Comparison of ENCODE assay signal across 1 cellular context in the genomic region with DNA sequence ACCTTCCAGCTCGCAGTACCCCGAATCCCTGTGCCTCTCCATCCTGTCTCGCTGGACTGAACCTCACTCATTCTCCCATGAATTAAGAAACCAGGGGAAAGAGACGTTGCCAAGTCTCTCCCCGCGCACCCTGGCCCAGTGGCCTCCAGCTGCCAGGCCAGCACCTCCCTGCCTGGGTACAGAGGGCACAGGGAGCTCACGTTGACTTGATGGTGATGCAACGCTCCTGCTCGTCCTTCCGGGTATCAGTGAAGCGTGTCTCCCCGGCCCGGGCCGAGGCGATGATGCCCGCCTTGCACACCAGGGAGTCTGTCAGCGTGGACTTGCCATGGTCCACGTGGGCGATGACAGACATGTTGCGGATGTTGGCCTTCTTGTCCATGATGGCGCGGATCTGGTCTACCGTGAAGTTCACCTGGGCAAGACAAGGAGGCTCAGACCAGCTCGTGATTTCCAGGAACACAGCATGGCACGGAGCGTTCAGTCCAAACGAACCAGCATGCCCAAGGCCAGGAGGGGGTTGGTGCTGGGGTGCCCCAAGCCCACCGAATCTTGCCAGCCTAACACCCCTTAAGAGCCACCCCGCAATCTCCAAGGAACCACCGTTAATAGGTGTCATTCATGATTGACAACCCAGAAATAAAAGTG.
A peak's percentile ranks its signal among the peaks of the same experiment; 100 is the strongest.
TF ChIP-seq lines count a peak whose summit lies in the region.

No MANE protein-coding gene starts in this region.

TF ChIP-seq in K562, 482 proteins besides CTCF, POLR2A, EP300 and RAD21 (continued from another document and continues in another):
- TF ChIP-seq, protein P1, sequence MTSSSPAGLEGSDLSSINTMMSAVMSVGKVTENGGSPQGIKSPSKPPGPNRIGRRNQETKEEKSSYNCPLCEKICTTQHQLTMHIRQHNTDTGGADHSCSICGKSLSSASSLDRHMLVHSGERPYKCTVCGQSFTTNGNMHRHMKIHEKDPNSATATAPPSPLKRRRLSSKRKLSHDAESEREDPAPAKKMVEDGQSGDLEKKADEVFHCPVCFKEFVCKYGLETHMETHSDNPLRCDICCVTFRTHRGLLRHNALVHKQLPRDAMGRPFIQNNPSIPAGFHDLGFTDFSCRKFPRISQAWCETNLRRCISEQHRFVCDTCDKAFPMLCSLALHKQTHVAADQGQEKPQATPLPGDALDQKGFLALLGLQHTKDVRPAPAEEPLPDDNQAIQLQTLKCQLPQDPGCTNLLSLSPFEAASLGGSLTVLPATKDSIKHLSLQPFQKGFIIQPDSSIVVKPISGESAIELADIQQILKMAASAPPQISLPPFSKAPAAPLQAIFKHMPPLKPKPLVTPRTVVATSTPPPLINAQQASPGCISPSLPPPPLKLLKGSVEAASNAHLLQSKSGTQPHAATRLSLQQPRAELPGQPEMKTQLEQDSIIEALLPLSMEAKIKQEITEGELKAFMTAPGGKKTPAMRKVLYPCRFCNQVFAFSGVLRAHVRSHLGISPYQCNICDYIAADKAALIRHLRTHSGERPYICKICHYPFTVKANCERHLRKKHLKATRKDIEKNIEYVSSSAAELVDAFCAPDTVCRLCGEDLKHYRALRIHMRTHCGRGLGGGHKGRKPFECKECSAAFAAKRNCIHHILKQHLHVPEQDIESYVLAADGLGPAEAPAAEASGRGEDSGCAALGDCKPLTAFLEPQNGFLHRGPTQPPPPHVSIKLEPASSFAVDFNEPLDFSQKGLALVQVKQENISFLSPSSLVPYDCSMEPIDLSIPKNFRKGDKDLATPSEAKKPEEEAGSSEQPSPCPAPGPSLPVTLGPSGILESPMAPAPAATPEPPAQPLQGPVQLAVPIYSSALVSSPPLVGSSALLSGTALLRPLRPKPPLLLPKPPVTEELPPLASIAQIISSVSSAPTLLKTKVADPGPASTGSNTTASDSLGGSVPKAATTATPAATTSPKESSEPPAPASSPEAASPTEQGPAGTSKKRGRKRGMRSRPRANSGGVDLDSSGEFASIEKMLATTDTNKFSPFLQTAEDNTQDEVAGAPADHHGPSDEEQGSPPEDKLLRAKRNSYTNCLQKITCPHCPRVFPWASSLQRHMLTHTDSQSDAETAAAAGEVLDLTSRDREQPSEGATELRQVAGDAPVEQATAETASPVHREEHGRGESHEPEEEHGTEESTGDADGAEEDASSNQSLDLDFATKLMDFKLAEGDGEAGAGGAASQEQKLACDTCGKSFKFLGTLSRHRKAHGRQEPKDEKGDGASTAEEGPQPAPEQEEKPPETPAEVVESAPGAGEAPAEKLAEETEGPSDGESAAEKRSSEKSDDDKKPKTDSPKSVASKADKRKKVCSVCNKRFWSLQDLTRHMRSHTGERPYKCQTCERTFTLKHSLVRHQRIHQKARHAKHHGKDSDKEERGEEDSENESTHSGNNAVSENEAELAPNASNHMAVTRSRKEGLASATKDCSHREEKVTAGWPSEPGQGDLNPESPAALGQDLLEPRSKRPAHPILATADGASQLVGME (CRISPR knock-in tag; IDR thresholded peaks at IDR 0.05), result no peak
- TF ChIP-seq, protein P2, sequence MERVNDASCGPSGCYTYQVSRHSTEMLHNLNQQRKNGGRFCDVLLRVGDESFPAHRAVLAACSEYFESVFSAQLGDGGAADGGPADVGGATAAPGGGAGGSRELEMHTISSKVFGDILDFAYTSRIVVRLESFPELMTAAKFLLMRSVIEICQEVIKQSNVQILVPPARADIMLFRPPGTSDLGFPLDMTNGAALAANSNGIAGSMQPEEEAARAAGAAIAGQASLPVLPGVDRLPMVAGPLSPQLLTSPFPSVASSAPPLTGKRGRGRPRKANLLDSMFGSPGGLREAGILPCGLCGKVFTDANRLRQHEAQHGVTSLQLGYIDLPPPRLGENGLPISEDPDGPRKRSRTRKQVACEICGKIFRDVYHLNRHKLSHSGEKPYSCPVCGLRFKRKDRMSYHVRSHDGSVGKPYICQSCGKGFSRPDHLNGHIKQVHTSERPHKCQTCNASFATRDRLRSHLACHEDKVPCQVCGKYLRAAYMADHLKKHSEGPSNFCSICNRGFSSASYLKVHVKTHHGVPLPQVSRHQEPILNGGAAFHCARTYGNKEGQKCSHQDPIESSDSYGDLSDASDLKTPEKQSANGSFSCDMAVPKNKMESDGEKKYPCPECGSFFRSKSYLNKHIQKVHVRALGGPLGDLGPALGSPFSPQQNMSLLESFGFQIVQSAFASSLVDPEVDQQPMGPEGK (CRISPR knock-in tag; IDR thresholded peaks at IDR 0.05; ENCODE audit: borderline replicate concordance), result no peak
- no peak for TF ChIP-seq MCM5 (IDR thresholded peaks at IDR 0.05; ENCODE audit: low read depth)
- TF ChIP-seq, protein P3, sequence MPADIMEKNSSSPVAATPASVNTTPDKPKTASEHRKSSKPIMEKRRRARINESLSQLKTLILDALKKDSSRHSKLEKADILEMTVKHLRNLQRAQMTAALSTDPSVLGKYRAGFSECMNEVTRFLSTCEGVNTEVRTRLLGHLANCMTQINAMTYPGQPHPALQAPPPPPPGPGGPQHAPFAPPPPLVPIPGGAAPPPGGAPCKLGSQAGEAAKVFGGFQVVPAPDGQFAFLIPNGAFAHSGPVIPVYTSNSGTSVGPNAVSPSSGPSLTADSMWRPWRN (IDR thresholded peaks at IDR 0.05; ENCODE audit: low read depth), result no peak
- no peak for TF ChIP-seq ZNF431 (CRISPR knock-in tag; IDR thresholded peaks at IDR 0.05)
- TF ChIP-seq SMARCC2 (IDR thresholded peaks at IDR 0.05; ENCODE audit: low read depth), result no peak
- peak; percentile 27 for TF ChIP-seq PRPF4 (IDR thresholded peaks at IDR 0.05; ENCODE audit: insufficient read depth, low read depth, low read length, poor library complexity, severe bottlenecking)
- TF ChIP-seq ZEB2 (IDR thresholded peaks at IDR 0.05), result no peak
- TF ChIP-seq MXI1 (IDR thresholded peaks at IDR 0.05; ENCODE audit: low read depth, low read length), result 0 out of 2 replicates have a peak, but pooled peaks have one; percentile 22
- no peak for TF ChIP-seq HDAC3 (IDR thresholded peaks at IDR 0.05; ENCODE audit: borderline replicate concordance, partially characterized antibody)
- TF ChIP-seq TEAD1 (CRISPR knock-in tag; IDR thresholded peaks at IDR 0.05), result peak in 1 of 2 experiments; percentile 38; a peak in 1 of 4 replicates
- no peak for TF ChIP-seq KDM5B (IDR thresholded peaks at IDR 0.05; ENCODE audit: insufficient replicate concordance, low read depth, low read length)
- TF ChIP-seq CEBPB (tag; IDR thresholded peaks at IDR 0.05), result peak; percentile 73
- TF ChIP-seq ZNF24 (IDR thresholded peaks at IDR 0.05), result no peak
- TF ChIP-seq, protein P4, sequence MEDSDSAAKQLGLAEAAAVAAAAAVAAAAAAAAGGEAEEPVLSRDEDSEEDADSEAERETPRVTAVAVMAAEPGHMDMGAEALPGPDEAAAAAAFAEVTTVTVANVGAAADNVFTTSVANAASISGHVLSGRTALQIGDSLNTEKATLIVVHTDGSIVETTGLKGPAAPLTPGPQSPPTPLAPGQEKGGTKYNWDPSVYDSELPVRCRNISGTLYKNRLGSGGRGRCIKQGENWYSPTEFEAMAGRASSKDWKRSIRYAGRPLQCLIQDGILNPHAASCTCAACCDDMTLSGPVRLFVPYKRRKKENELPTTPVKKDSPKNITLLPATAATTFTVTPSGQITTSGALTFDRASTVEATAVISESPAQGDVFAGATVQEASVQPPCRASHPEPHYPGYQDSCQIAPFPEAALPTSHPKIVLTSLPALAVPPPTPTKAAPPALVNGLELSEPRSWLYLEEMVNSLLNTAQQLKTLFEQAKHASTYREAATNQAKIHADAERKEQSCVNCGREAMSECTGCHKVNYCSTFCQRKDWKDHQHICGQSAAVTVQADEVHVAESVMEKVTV (CRISPR knock-in tag; IDR thresholded peaks at IDR 0.05), result no peak
- TF ChIP-seq STAT5B (CRISPR knock-in tag; IDR thresholded peaks at IDR 0.05), result no peak
- TF ChIP-seq XRCC3 (IDR thresholded peaks at IDR 0.05), result no peak
- peak; percentile 66; the same call in 1 of the 2 replicates for TF ChIP-seq IRF2 (CRISPR knock-in tag; IDR thresholded peaks at IDR 0.05)
- no peak for TF ChIP-seq DPF2 (IDR thresholded peaks at IDR 0.05)
- TF ChIP-seq RUNX1 (IDR thresholded peaks at IDR 0.05; ENCODE audit: low read depth), result no peak
- no peak for TF ChIP-seq PCBP1 (IDR thresholded peaks at IDR 0.05; ENCODE audit: low read depth, low read length, poor library complexity, severe bottlenecking)
- TF ChIP-seq ZNF75A (CRISPR knock-in tag; IDR thresholded peaks at IDR 0.05), result no peak
- peak; percentile 82 for TF ChIP-seq RBM22 (IDR thresholded peaks at IDR 0.05; ENCODE audit: low read depth, low read length, poor library complexity, severe bottlenecking)
- TF ChIP-seq RBFOX2 (IDR thresholded peaks at IDR 0.05; ENCODE audit: low read depth, low read length), result peak; percentile 86
- TF ChIP-seq, protein P5, sequence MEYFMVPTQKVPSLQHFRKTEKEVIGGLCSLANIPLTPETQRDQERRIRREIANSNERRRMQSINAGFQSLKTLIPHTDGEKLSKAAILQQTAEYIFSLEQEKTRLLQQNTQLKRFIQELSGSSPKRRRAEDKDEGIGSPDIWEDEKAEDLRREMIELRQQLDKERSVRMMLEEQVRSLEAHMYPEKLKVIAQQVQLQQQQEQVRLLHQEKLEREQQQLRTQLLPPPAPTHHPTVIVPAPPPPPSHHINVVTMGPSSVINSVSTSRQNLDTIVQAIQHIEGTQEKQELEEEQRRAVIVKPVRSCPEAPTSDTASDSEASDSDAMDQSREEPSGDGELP (CRISPR knock-in tag; IDR thresholded peaks at IDR 0.05; ENCODE audit: borderline replicate concordance), result peak; percentile 47; the same call in 1 of the 2 replicates
- peak; percentile 64 for TF ChIP-seq SAP30 (IDR thresholded peaks at IDR 0.05; ENCODE audit: borderline replicate concordance, insufficient read depth, low read depth, low read length, poor library complexity, severe bottlenecking)
- TF ChIP-seq KDM4B (IDR thresholded peaks at IDR 0.05; ENCODE audit: borderline replicate concordance in 2 of 2, low read depth in 1 of 2), result no peak; a peak in 1 of 4 replicates
- TF ChIP-seq ELF2 (CRISPR knock-in tag; IDR thresholded peaks at IDR 0.05), result 0 out of 2 replicates have a peak, but pooled peaks have one; percentile 46
- TF ChIP-seq FOXJ3 (CRISPR knock-in tag; IDR thresholded peaks at IDR 0.05), result no peak
- TF ChIP-seq FOXM1 (IDR thresholded peaks at IDR 0.05; ENCODE audit: low read depth), result no peak
- TF ChIP-seq FOXM1 (CRISPR knock-in tag; IDR thresholded peaks at IDR 0.05; ENCODE audit: low read depth), result no peak
- TF ChIP-seq, protein P6, sequence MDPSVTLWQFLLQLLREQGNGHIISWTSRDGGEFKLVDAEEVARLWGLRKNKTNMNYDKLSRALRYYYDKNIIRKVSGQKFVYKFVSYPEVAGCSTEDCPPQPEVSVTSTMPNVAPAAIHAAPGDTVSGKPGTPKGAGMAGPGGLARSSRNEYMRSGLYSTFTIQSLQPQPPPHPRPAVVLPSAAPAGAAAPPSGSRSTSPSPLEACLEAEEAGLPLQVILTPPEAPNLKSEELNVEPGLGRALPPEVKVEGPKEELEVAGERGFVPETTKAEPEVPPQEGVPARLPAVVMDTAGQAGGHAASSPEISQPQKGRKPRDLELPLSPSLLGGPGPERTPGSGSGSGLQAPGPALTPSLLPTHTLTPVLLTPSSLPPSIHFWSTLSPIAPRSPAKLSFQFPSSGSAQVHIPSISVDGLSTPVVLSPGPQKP (CRISPR knock-in tag; IDR thresholded peaks at IDR 0.05), result 0 out of 2 replicates have a peak, but pooled peaks have one; percentile 19
- no peak for TF ChIP-seq ZNF586 (CRISPR knock-in tag; conservative IDR thresholded peaks at IDR 0.05)
- TF ChIP-seq ZC3H4 (CRISPR knock-in tag; IDR thresholded peaks at IDR 0.05; ENCODE audit: borderline replicate concordance), result peak; percentile 86; the same call in 1 of the 2 replicates
- peak in 1 of 2 experiments; percentile 88; a peak in 2 of 4 replicates for TF ChIP-seq SIN3A (IDR thresholded peaks at IDR 0.05; ENCODE audit: borderline replicate concordance in 2 of 2, control insufficient read depth in 1 of 2, low read depth in 2 of 2, low read length in 2 of 2)
- TF ChIP-seq, protein P7, sequence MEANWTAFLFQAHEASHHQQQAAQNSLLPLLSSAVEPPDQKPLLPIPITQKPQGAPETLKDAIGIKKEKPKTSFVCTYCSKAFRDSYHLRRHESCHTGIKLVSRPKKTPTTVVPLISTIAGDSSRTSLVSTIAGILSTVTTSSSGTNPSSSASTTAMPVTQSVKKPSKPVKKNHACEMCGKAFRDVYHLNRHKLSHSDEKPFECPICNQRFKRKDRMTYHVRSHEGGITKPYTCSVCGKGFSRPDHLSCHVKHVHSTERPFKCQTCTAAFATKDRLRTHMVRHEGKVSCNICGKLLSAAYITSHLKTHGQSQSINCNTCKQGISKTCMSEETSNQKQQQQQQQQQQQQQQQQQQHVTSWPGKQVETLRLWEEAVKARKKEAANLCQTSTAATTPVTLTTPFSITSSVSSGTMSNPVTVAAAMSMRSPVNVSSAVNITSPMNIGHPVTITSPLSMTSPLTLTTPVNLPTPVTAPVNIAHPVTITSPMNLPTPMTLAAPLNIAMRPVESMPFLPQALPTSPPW (CRISPR knock-in tag; IDR thresholded peaks at IDR 0.05), result no peak
- no peak for TF ChIP-seq ZFX (CRISPR knock-in tag; IDR thresholded peaks at IDR 0.05)
- TF ChIP-seq, protein P8, sequence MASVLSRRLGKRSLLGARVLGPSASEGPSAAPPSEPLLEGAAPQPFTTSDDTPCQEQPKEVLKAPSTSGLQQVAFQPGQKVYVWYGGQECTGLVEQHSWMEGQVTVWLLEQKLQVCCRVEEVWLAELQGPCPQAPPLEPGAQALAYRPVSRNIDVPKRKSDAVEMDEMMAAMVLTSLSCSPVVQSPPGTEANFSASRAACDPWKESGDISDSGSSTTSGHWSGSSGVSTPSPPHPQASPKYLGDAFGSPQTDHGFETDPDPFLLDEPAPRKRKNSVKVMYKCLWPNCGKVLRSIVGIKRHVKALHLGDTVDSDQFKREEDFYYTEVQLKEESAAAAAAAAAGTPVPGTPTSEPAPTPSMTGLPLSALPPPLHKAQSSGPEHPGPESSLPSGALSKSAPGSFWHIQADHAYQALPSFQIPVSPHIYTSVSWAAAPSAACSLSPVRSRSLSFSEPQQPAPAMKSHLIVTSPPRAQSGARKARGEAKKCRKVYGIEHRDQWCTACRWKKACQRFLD (CRISPR knock-in tag; IDR thresholded peaks at IDR 0.05), result no peak
- TF ChIP-seq ILK (tag; IDR thresholded peaks at IDR 0.05; ENCODE audit: borderline replicate concordance, low read depth), result no peak
- TF ChIP-seq, protein P9, sequence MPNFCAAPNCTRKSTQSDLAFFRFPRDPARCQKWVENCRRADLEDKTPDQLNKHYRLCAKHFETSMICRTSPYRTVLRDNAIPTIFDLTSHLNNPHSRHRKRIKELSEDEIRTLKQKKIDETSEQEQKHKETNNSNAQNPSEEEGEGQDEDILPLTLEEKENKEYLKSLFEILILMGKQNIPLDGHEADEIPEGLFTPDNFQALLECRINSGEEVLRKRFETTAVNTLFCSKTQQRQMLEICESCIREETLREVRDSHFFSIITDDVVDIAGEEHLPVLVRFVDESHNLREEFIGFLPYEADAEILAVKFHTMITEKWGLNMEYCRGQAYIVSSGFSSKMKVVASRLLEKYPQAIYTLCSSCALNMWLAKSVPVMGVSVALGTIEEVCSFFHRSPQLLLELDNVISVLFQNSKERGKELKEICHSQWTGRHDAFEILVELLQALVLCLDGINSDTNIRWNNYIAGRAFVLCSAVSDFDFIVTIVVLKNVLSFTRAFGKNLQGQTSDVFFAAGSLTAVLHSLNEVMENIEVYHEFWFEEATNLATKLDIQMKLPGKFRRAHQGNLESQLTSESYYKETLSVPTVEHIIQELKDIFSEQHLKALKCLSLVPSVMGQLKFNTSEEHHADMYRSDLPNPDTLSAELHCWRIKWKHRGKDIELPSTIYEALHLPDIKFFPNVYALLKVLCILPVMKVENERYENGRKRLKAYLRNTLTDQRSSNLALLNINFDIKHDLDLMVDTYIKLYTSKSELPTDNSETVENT (CRISPR knock-in tag; IDR thresholded peaks at IDR 0.05), result no peak
- no peak for TF ChIP-seq ZNF124 (CRISPR knock-in tag; IDR thresholded peaks at IDR 0.05)
- TF ChIP-seq, protein P10, sequence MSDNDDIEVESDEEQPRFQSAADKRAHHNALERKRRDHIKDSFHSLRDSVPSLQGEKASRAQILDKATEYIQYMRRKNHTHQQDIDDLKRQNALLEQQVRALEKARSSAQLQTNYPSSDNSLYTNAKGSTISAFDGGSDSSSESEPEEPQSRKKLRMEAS (CRISPR knock-in tag; IDR thresholded peaks at IDR 0.05), result peak; percentile 89
